25 cellular contexts compared by ENCODE assay signal in the genomic region with DNA sequence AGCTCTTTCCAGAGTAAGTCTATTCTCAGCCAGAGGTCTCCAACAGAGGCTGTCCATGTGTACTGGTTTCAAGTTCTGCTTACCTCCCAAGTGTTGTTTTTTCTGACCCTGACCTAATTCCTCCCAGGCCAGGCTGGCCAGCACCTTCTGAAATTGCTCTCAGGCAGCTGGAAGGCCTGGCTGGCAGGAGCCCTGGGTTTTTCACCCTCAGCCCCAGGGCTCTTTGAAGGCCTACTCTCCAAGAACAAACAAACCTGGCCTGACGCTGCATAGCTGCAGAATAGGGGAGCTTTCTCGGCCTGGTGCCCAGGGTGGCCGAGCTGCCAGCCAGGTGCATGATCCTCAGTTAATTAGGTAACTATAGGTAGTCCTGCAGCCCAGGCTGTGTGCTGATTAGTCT.
DNase-seq lines count a peak whose midpoint lies in the region; ATAC-seq and TF ChIP-seq lines count a peak whose summit lies in the region.
"Had no signal": no experiment of that assay in that cellular context is flagged by ENCODE, and none has a peak within 500 bp of the region (broad histone marks: within the 10 kb centered on the region; RNA-seq: fewer than 3 reads in every experiment).

No MANE protein-coding gene starts in this region.

- in situ Hi-C loops in HAP-1 (cut with MboI; ENCODE audit: low sequenced_read_pairs): no loop called here

- H3K27me3 ChIP-seq in left lung (no peaks in the 10 kb centered on the region), upper lobe of right lung (no peaks in the 10 kb centered on the region), HAP-1 (ENCODE audit: low read depth) (no peaks in the 10 kb centered on the region), SJCRH30 (no peaks in the 10 kb centered on the region)
- H3K27me3 ChIP-seq: transverse colon had no signal

- ATAC-seq in left lung (peak; percentile 90), upper lobe of right lung (peak; percentile 78)
- ATAC-seq: activated CD8-positive, alpha-beta memory T cell treated with anti-CD3 and anti-CD28 coated beads, Interleukin-2, amount 10 ng/mL, durations not matched to agents 7 days and 5 days; activated T-cell treated with anti-CD3 and anti-CD28 coated beads, Interleukin-2, amount 50 U/mL, for 72 hours; PC-3 had no signal

- no peak overlapping the region for H3K4me3 ChIP-seq in left lung
- H3K4me3 ChIP-seq in upper lobe of right lung: no peak overlapping the region
- no peak overlapping the region for H3K4me3 ChIP-seq in HAP-1
- H3K4me3 ChIP-seq in SJCRH30: no peak overlapping the region
- H3K4me3 ChIP-seq: transverse colon had no signal

- no peaks in the 10 kb centered on the region for H3K9me3 ChIP-seq in left lung
- no peaks in the 10 kb centered on the region for H3K9me3 ChIP-seq in upper lobe of right lung
- H3K9me3 ChIP-seq in HAP-1: no peaks in the 10 kb centered on the region
- H3K9me3 ChIP-seq in SJCRH30 (replicated peaks): no peaks in the 10 kb centered on the region
- H3K9me3 ChIP-seq: SK-N-SH, transverse colon had no signal

- TF ChIP-seq CTCF in left lung (IDR thresholded peaks at IDR 0.05): no peak
- TF ChIP-seq CTCF in upper lobe of right lung (IDR thresholded peaks at IDR 0.05): no peak

- intact Hi-C loops in left lung (cut with DNase I): no loop called here
- intact Hi-C loops in upper lobe of right lung (cut with DNase I): no loop called here

- DNase-seq in DMS53 (lab: John Stamatoyannopoulos, UW) (peak; percentile 32), DMS53 treated with DMSO at 0.1 percent for 48 hours (lab: John Stamatoyannopoulos, UW; ENCODE audit: unreplicated experiment) (no peak), NCI-H2196 (lab: John Stamatoyannopoulos, UW; ENCODE audit: unreplicated experiment) (peak; percentile 80), left lung (peak in 1 of 2 donors; percentile 37), upper lobe of right lung (peak; percentile 71), HAP-1 (ENCODE audit: low spot score in 2 of 2) (no peak), retina (no peak), SJCRH30 (no peak)
- DNase-seq: 8988T; activated CD4-positive, alpha-beta T cell treated with anti-CD3 and anti-CD28 coated beads, Interleukin-2, amount 50 U/mL, for 4 hours; activated CD4-positive, CD25-positive, alpha-beta regulatory T cell; activated CD8-positive, alpha-beta memory T cell treated with anti-CD3 and anti-CD28 coated beads, Interleukin-2, amount 10 ng/mL, durations not matched to agents 7 days and 5 days; activated naive CD4-positive, alpha-beta T cell; activated T-cell treated with anti-CD3 and anti-CD28 coated beads, Interleukin-2, amount 50 U/mL, for 72 hours; central memory CD4-positive, alpha-beta T cell; dermis blood vessel endothelial cell; endodermal cell; glutamatergic neuron; GOT3; naive B cell; NCI-H446 treated with DMSO at 0.1 percent for 48 hours; PC-3; SK-N-SH; stimulated activated CD4-positive, alpha-beta T cell treated with anti-CD3 and anti-CD28 coated beads, Interleukin-4, amount 100 ng/mL, for 1 hour; transverse colon had no signal

- H3K36me3 ChIP-seq in left lung: no peaks in the 10 kb centered on the region
- no peaks in the 10 kb centered on the region for H3K36me3 ChIP-seq in upper lobe of right lung
- H3K36me3 ChIP-seq in HAP-1 (replicated peaks): no peaks in the 10 kb centered on the region
- no peaks in the 10 kb centered on the region for H3K36me3 ChIP-seq in SJCRH30
- H3K36me3 ChIP-seq: transverse colon had no signal

- H3K4me1 ChIP-seq in left lung (no peaks in the 10 kb centered on the region), upper lobe of right lung (no peaks in the 10 kb centered on the region), HAP-1 (no peaks in the 10 kb centered on the region), SJCRH30 (no peaks in the 10 kb centered on the region)

- H3K27ac ChIP-seq in left lung: no peak overlapping the region
- H3K27ac ChIP-seq in upper lobe of right lung: no peak overlapping the region
- no peak overlapping the region for H3K27ac ChIP-seq in SJCRH30
- H3K27ac ChIP-seq: transverse colon had no signal

Comparison
In these comparisons a context has a peak if more than half of its experiments do, and no peak if none do; other contexts are left out.
1. DNase-seq: peak in DMS53 (single experiment), NCI-H2196 (single experiment) and upper lobe of right lung (single experiment); none in DMS53 treated with DMSO at 0.1 percent for 48 hours (single experiment), HAP-1 (0 of 2), retina (single experiment) and SJCRH30 (0 of 2).